Comparison of ENCODE assay signal across 7 cellular contexts in genomic region chr19:19033176-19033425, GRCh38. TPM values are rescaled to one million over a fixed set of nuclear protein-coding genes. Genes with fewer than 3 reads are reported as not detected.
DNase-seq lines count a peak whose midpoint lies in the region; ATAC-seq and TF ChIP-seq lines count a peak whose summit lies in the region.

No MANE protein-coding gene starts in this region.

- no peak for DNase-seq in hepatocyte (ENCODE audit: low spot score)
- peak; percentile 27 for DNase-seq in stomach
- no peak for DNase-seq in middle frontal gyrus (ENCODE audit: extremely low spot score, low spot score)
- no peak for DNase-seq in DMS53 (lab: John Stamatoyannopoulos, UW)

- H3K27me3 ChIP-seq in SU-DHL-6 (ENCODE audit: low read length) (no peaks in the 10 kb centered on the region), hepatocyte (no peaks in the 10 kb centered on the region), stomach (no peaks in the 10 kb centered on the region)

- H2AFZ ChIP-seq in SU-DHL-6 (ENCODE audit: low read depth, low read length, severe bottlenecking) (no peak overlapping the region), hepatocyte (peak overlapping the region; percentile 96)

- H3K79me2 ChIP-seq in SU-DHL-6 (ENCODE audit: insufficient read depth, low read length) (peaks cover 82% of the 10 kb centered on the region), hepatocyte (peaks cover 78% of the 10 kb centered on the region)

- H3K9me3 ChIP-seq in SU-DHL-6 (ENCODE audit: insufficient read depth, low read length) (no peaks in the 10 kb centered on the region), hepatocyte (ENCODE audit: low read depth) (no peaks in the 10 kb centered on the region), stomach (no peaks in the 10 kb centered on the region)

- H3K4me2 ChIP-seq in SU-DHL-6 (ENCODE audit: low read depth, low read length, poor library complexity, severe bottlenecking) (peak overlapping the region; percentile 76), hepatocyte (peak overlapping the region; percentile 98)

- no peak for TF ChIP-seq CTCF in SU-DHL-6 (IDR thresholded peaks at IDR 0.05; ENCODE audit: insufficient read depth, low read length, poor library complexity, severe bottlenecking)
- no peak for TF ChIP-seq CTCF in hepatocyte (IDR thresholded peaks at IDR 0.05; ENCODE audit: poor library complexity)
- TF ChIP-seq CTCF in stomach (IDR thresholded peaks at IDR 0.05): no peak

- no peaks in the 10 kb centered on the region for H3K9me2 ChIP-seq in SU-DHL-6 (replicated peaks; ENCODE audit: insufficient read depth, low read length)
- H3K9me2 ChIP-seq in hepatocyte (replicated peaks; ENCODE audit: insufficient read depth): no peaks in the 10 kb centered on the region

- no peak for TF ChIP-seq EP300 in stomach (IDR thresholded peaks at IDR 0.05)

- H3F3A ChIP-seq in SU-DHL-6 (ENCODE audit: insufficient read depth): no peaks in the 10 kb centered on the region

- H3K4me1 ChIP-seq in hepatocyte (ENCODE audit: insufficient read depth): peaks cover 2% of the 10 kb centered on the region
- H3K4me1 ChIP-seq in stomach: peaks cover 20 to 50% (median 35%) of the 10 kb centered on the region in 4 donors

- no peaks in the 10 kb centered on the region for H4K20me1 ChIP-seq in SU-DHL-6 (ENCODE audit: low read depth, low read length)
- peaks cover 14% of the 10 kb centered on the region for H4K20me1 ChIP-seq in hepatocyte (ENCODE audit: insufficient read depth, poor library complexity, severe bottlenecking)

- 2% methylated on average over 23 of the region's 32 CpGs for WGBS in hepatocyte (ENCODE audit: low lambda C conversion rate, missing lambda C conversion rate)
- WGBS in stomach, 5 donors: 0 to 1% (median 0%) methylated on average over 6 to 32 of the region's 32 CpGs; no CpG with 5 or more reads in 1 of the 5 donors

- intact Hi-C loops in stomach (cut with DNase I; ENCODE audit: low total_unique reads): no loop called here

- peak; percentile 25 for ATAC-seq in GM21576 (IDR thresholded peaks at IDR 0.05; ENCODE audit: unreplicated experiment)
- no peak for ATAC-seq in GM19397 (IDR thresholded peaks at IDR 0.05; ENCODE audit: unreplicated experiment)

- H3K27ac ChIP-seq in SU-DHL-6 (ENCODE audit: low read depth, low read length): peak overlapping the region; percentile 81
- H3K27ac ChIP-seq in hepatocyte: peak overlapping the region; percentile 98
- H3K27ac ChIP-seq in stomach: peak overlapping the region; percentile 92 to 96 (median 94)

- H3K36me3 ChIP-seq in SU-DHL-6 (ENCODE audit: low read length) (peaks cover 13% of the 10 kb centered on the region), hepatocyte (replicated peaks; ENCODE audit: insufficient read depth, low read depth) (no peaks in the 10 kb centered on the region), stomach (peaks cover 17 to 40% (median 33%) of the 10 kb centered on the region in 4 donors)

- H3K4me3 ChIP-seq in SU-DHL-6 (ENCODE audit: insufficient read depth, low read length, poor library complexity, severe bottlenecking): peak overlapping the region; percentile 62
- peak overlapping the region; percentile 86 for H3K4me3 ChIP-seq in hepatocyte
- H3K4me3 ChIP-seq in stomach: peak overlapping the region; percentile 92 to 97 (median 95)

- TF ChIP-seq POLR2A in stomach (IDR thresholded peaks at IDR 0.05): no peak

- peak overlapping the region; percentile 81 for H3K9ac ChIP-seq in SU-DHL-6 (ENCODE audit: low read length)

RNA-seq across cellular contexts. Expression of gene SUGP2, which starts 0.2 kb away (rescaled TPM):
- total RNA-seq in hepatocyte (35.6 and 36.4 TPM in 2 replicates), stomach (100 to 1,000 TPM in 1 of 5 donors, 10 to 100 TPM in 4; 51.7 to 104 (median 62.4) TPM)
- polyA plus RNA-seq in hepatocyte (51.0 and 57.5 TPM in 2 replicates), stomach (10 to 100 TPM; 21.5 to 40.0 (median 28.1) TPM)

RNA-seq across cellular contexts. Expression of gene ARMC6, which starts 0.3 kb away (rescaled TPM):
- 26.4 and 29.7 TPM in 2 replicates for total RNA-seq in hepatocyte
- polyA plus RNA-seq in hepatocyte: 25.8 and 30.8 TPM in 2 replicates
- total RNA-seq in stomach: 10 to 100 TPM in 4 of 5 donors, 1 to 10 TPM in 1; 7.0 to 63.8 (median 32.2) TPM
- polyA plus RNA-seq in stomach: 10 to 100 TPM; 17.4 to 22.8 (median 19.4) TPM

RNA-seq across cellular contexts. Expression of gene SLC25A42, which starts 30.7 kb away (rescaled TPM):
- total RNA-seq in hepatocyte: 11.5 and 13.8 TPM in 2 replicates
- 21.3 and 23.2 TPM in 2 replicates for polyA plus RNA-seq in hepatocyte
- 10 to 100 TPM in 1 of 5 donors, 1 to 10 TPM in 4; 5.1 to 54.8 (median 6.7) TPM for total RNA-seq in stomach
- 1 to 10 TPM; 3.7 to 7.3 (median 6.7) TPM for polyA plus RNA-seq in stomach
